In genomic region chr11:115564851-115565250, GRCh38 we compare ENCODE assay signal across 22 cellular contexts.
"Had no signal": no experiment of that assay in that cellular context is flagged by ENCODE, and none has a peak within 500 bp of the region (broad histone marks: within the 10 kb centered on the region; RNA-seq: fewer than 3 reads in every experiment).

No MANE protein-coding gene starts in this region.

- H3K27ac ChIP-seq: coronary artery, dorsolateral prefrontal cortex, esophagus squamous epithelium, gastrocnemius medialis, heart right ventricle, left lung, lower lobe of right lung had no signal

- H3K4me3 ChIP-seq: coronary artery, dorsolateral prefrontal cortex, esophagus squamous epithelium, gastrocnemius medialis, heart right ventricle, left lung, lower lobe of right lung had no signal

- H3K9me3 ChIP-seq: esophagus squamous epithelium, gastrocnemius medialis, heart right ventricle, left lung, lower lobe of right lung had no signal

- H3K4me1 ChIP-seq: esophagus squamous epithelium, gastrocnemius medialis, heart right ventricle, left lung, lower lobe of right lung had no signal

- DNase-seq: dermis blood vessel endothelial cell; effector CD4-positive, alpha-beta T cell; effector memory CD4-positive, alpha-beta T cell; esophagus squamous epithelium; foreskin fibroblast; foreskin melanocyte; gastrocnemius medialis; glutamatergic neuron; head of caudate nucleus; heart right ventricle; hippocampal formation; kidney; kidney glomerular epithelial cell; left colon; left lung; left ventricle myocardium superior; lower lobe of right lung; mesenchymal stem cell; midbrain had no signal

- H3K36me3 ChIP-seq: esophagus squamous epithelium, gastrocnemius medialis, heart right ventricle, left lung, lower lobe of right lung had no signal

- ATAC-seq: esophagus mucosa, gastrocnemius medialis, heart right ventricle, left colon, left lung, left ventricle myocardium superior, lower lobe of right lung had no signal

- H3K27me3 ChIP-seq: esophagus squamous epithelium, gastrocnemius medialis had no signal
